In the genomic region with DNA sequence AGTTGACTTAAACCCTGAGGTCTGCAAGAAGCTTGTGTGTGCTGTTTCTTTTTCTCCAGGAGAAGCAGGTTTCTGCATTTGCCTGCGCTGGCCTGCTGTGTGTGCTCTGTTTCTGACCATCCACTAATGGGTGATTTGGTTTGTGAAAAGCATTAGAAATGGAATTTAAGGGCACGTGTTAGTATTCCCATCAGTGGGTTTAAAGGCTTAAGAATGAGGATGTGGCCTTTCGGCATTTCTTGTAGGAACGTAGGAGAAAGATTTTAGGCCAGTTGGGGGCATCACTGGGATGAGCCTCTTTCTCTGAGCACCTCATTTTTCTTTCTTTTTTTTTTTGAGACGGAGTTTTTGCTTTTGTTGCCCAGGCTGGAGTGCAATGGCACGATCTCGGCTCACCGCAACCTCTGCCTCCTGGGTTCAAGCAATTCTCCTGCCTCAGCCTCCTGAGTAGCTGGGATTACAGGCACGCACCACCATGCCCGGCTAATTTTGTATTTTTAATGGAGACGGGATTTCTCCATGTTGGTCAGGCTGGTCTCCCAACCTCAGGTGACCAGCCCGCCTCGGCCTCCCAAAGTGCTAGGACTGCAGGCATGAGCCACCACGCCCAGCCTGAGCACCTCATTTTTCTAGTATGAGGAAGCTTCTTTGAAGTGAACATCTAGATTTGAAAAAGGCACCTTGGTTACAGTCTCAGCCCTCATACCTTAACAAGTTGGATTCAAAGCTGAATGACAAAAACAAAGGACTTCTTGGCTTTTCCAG, we compare ENCODE assay signal across 26 cellular contexts.
DNase-seq lines count a peak whose midpoint lies in the region; ATAC-seq and TF ChIP-seq lines count a peak whose summit lies in the region.
"Had no signal": no experiment of that assay in that cellular context is flagged by ENCODE, and none has a peak within 500 bp of the region (broad histone marks: within the 10 kb centered on the region; RNA-seq: fewer than 3 reads in every experiment).

No MANE protein-coding gene starts in this region.

- DNase-seq in HFFc6 = no peak
- DNase-seq in mesenchymal stem cell = no peak
- no peak for DNase-seq in smooth muscle cell (lab: John Stamatoyannopoulos, UW; ENCODE audit: unreplicated experiment)
- no peak for DNase-seq in GM19240 (ENCODE audit: insufficient read length, low spot score)
- no peak for DNase-seq in HK-2 (ENCODE audit: unreplicated experiment)
- DNase-seq: activated CD4-positive, alpha-beta T cell treated with anti-CD3 and anti-CD28 coated beads, Interleukin-2, amount 50 U/mL, for 1 hour; activated CD4-positive, CD25-positive, alpha-beta regulatory T cell; activated gamma-delta T cell; activated naive CD8-positive, alpha-beta T cell treated with anti-CD3 and anti-CD28 coated beads, Interleukin-2, amount 50 U/mL, for 24 hours; activated T-cell treated with anti-CD3 and anti-CD28 coated beads, Interleukin-2, amount 50 U/mL, for 1 hour; dermis blood vessel endothelial cell; DMS79 treated with DMSO at 0.1 percent for 48 hours; GOT3; hypothalamus; KBM-7; left colon; NCI-H1105; NCI-H187; NCI-H2171 had no signal

- H3K36me3 ChIP-seq in mesenchymal stem cell (ENCODE audit: control insufficient read depth in 1 of 2, insufficient read depth in 2 of 2, low read depth in 1 of 2, low read length in 2 of 2) (peaks cover 11 to 53% of the 10 kb centered on the region in 2 experiments), smooth muscle cell (ENCODE audit: low read depth) (no peaks in the 10 kb centered on the region)

- H4K8ac ChIP-seq in mesenchymal stem cell (ENCODE audit: low read length) = no peak overlapping the region

- H3K4ac ChIP-seq in mesenchymal stem cell (ENCODE audit: low read depth in 1 of 2, low read length in 2 of 2) = no peak overlapping the region

- no peak overlapping the region for H3K14ac ChIP-seq in mesenchymal stem cell (ENCODE audit: low read length in 2 of 2)

- no peak overlapping the region for H3K18ac ChIP-seq in mesenchymal stem cell (ENCODE audit: low read depth in 1 of 2, low read length in 2 of 2)

- no peak overlapping the region for H2AFZ ChIP-seq in mesenchymal stem cell (ENCODE audit: low read depth, low read length)
- no peak overlapping the region for H2AFZ ChIP-seq in smooth muscle cell (ENCODE audit: low read depth)

- peak overlapping the region; percentile 79 for H2AK5ac ChIP-seq in mesenchymal stem cell (ENCODE audit: low read length, severe bottlenecking)

- H4K20me1 ChIP-seq in smooth muscle cell (ENCODE audit: low read depth) = peaks cover 10% of the 10 kb centered on the region

- H3K4me2 ChIP-seq in mesenchymal stem cell (ENCODE audit: low read length, poor library complexity, severe bottlenecking) (no peak overlapping the region), smooth muscle cell (peak overlapping the region; percentile 59)

- H3K27me3 Mint-ChIP-seq in HFFc6 (ENCODE audit: insufficient read depth) (no peaks in the 10 kb centered on the region; the same call in 1 of the 2 replicates), brain (no peaks in the 10 kb centered on the region)
- H3K27me3 Mint-ChIP-seq: activated naive CD8-positive, alpha-beta T cell treated with anti-CD3 and anti-CD28 coated beads, Interleukin-2, amount 50 U/mL, for 24 hours; stimulated activated memory B cell treated with anti-CD40 and anti-IgM and Interleukin-4, amounts not matched to agents 10 μg/mL and 1 μg/mL and 100 μg/mL, for 72 hours had no signal

- no peaks in the 10 kb centered on the region for H3K36me3 Mint-ChIP-seq in HFFc6 (ENCODE audit: low read depth)
- H3K36me3 Mint-ChIP-seq in brain = peaks cover 12% of the 10 kb centered on the region

- H2BK12ac ChIP-seq in mesenchymal stem cell (ENCODE audit: low read length in 2 of 2) = no peak overlapping the region

- no peak for ATAC-seq in GM18517 (IDR thresholded peaks at IDR 0.05; ENCODE audit: unreplicated experiment)
- no peak for ATAC-seq in GM18511 (IDR thresholded peaks at IDR 0.05; ENCODE audit: unreplicated experiment)
- ATAC-seq: activated naive CD8-positive, alpha-beta T cell treated with anti-CD3 and anti-CD28 coated beads, Interleukin-2, amount 50 U/mL, for 24 hours; left colon; stimulated activated memory B cell treated with anti-CD40 and anti-IgM and Interleukin-4, amounts not matched to agents 10 μg/mL and 1 μg/mL and 100 μg/mL, for 72 hours had no signal

- H3K9me3 ChIP-seq in mesenchymal stem cell (ENCODE audit: control insufficient read depth, low read length) (no peaks in the 10 kb centered on the region), smooth muscle cell (replicated peaks; ENCODE audit: low read depth) (no peaks in the 10 kb centered on the region)
- H3K9me3 ChIP-seq: BLaER1 treated with 17β-estradiol and CSF1 and Interleukin-3, amounts not matched to agents 10 nM and 100 nM; body of pancreas; neutrophil had no signal

- peaks cover 26% of the 10 kb centered on the region for H3K4me1 ChIP-seq in mesenchymal stem cell (ENCODE audit: control insufficient read depth, insufficient read depth, low read depth, low read length)
- H3K4me1 ChIP-seq in smooth muscle cell (ENCODE audit: low read depth) = peaks cover 14% of the 10 kb centered on the region

- no peak overlapping the region for H2BK120ac ChIP-seq in mesenchymal stem cell (ENCODE audit: low read depth, low read length)

- H3K4me1 Mint-ChIP-seq in HFFc6 (ENCODE audit: low read depth) (peaks cover 36% of the 10 kb centered on the region), brain (peaks cover 27% of the 10 kb centered on the region)

- H3K4me3 ChIP-seq in mesenchymal stem cell (ENCODE audit: insufficient read depth in 1 of 2, low read depth in 1 of 2, low read length in 2 of 2) (no peak overlapping the region), smooth muscle cell (no peak overlapping the region)
- H3K4me3 ChIP-seq: BLaER1 treated with 17β-estradiol and CSF1 and Interleukin-3, amounts not matched to agents 10 nM and 100 nM; body of pancreas had no signal

- H3K27me3 ChIP-seq in mesenchymal stem cell (ENCODE audit: control insufficient read depth in 1 of 2, insufficient read depth in 1 of 2, low read length in 2 of 2) (no peaks in the 10 kb centered on the region), smooth muscle cell (ENCODE audit: low read depth) (no peaks in the 10 kb centered on the region)
- H3K27me3 ChIP-seq: body of pancreas, neutrophil had no signal

- H3K27ac Mint-ChIP-seq in HFFc6 (peak overlapping the region; percentile 98), brain (peak overlapping the region in 4 of 5 experiments; percentile 18 to 76 (median 44))
- H3K27ac Mint-ChIP-seq: activated naive CD8-positive, alpha-beta T cell treated with anti-CD3 and anti-CD28 coated beads, Interleukin-2, amount 50 U/mL, for 24 hours; stimulated activated memory B cell treated with anti-CD40 and anti-IgM and Interleukin-4, amounts not matched to agents 10 μg/mL and 1 μg/mL and 100 μg/mL, for 72 hours had no signal

- 95% methylated on average over 13 of the region's 14 CpGs for WGBS in mesenchymal stem cell
- 73% methylated on average over 11 of the region's 14 CpGs for WGBS in smooth muscle cell (ENCODE audit: low lambda C conversion rate)

- H3K9ac ChIP-seq in mesenchymal stem cell (ENCODE audit: low read length) (peak overlapping the region; percentile 72), smooth muscle cell (ENCODE audit: low read depth) (no peak overlapping the region)

- peaks cover 9% of the 10 kb centered on the region for H3F3A ChIP-seq in smooth muscle cell (ENCODE audit: low read depth)

- H2BK5ac ChIP-seq in mesenchymal stem cell (ENCODE audit: low read depth, low read length, poor library complexity, severe bottlenecking) = no peak overlapping the region

- H3K79me1 ChIP-seq in mesenchymal stem cell (replicated peaks; ENCODE audit: low read length, poor library complexity, severe bottlenecking) = peaks cover 33% of the 10 kb centered on the region

- no peak overlapping the region for H2BK15ac ChIP-seq in mesenchymal stem cell (ENCODE audit: low read depth, poor library complexity, severe bottlenecking)

- H3K4me3 Mint-ChIP-seq in HFFc6 = no peak overlapping the region
- no peak overlapping the region for H3K4me3 Mint-ChIP-seq in brain
- H3K4me3 Mint-ChIP-seq: activated naive CD8-positive, alpha-beta T cell treated with anti-CD3 and anti-CD28 coated beads, Interleukin-2, amount 50 U/mL, for 24 hours; stimulated activated memory B cell treated with anti-CD40 and anti-IgM and Interleukin-4, amounts not matched to agents 10 μg/mL and 1 μg/mL and 100 μg/mL, for 72 hours had no signal

- no peak for TF ChIP-seq CTCF in HFFc6 (IDR thresholded peaks at IDR 0.05)
- TF ChIP-seq CTCF in brain (conservative IDR thresholded peaks at IDR 0.05) = no peak
- no peak for TF ChIP-seq CTCF in smooth muscle cell (IDR thresholded peaks at IDR 0.05; ENCODE audit: borderline replicate concordance, insufficient read depth, poor library complexity, severe bottlenecking)

- no peaks in the 10 kb centered on the region for H3K79me2 ChIP-seq in smooth muscle cell (ENCODE audit: low read depth)

- no peak overlapping the region for H3K23ac ChIP-seq in mesenchymal stem cell (ENCODE audit: low read length in 2 of 2)

- no peaks in the 10 kb centered on the region for H3K9me3 Mint-ChIP-seq in HFFc6
- H3K9me3 Mint-ChIP-seq in brain = no peaks in the 10 kb centered on the region
- H3K9me3 Mint-ChIP-seq: activated naive CD8-positive, alpha-beta T cell treated with anti-CD3 and anti-CD28 coated beads, Interleukin-2, amount 50 U/mL, for 24 hours; stimulated activated memory B cell treated with anti-CD40 and anti-IgM and Interleukin-4, amounts not matched to agents 10 μg/mL and 1 μg/mL and 100 μg/mL, for 72 hours had no signal

- H3K27ac ChIP-seq in mesenchymal stem cell (ENCODE audit: low read length, poor library complexity, severe bottlenecking) (peak overlapping the region; percentile 78), smooth muscle cell (ENCODE audit: low read depth) (peak overlapping the region; percentile 82)
- H3K27ac ChIP-seq: body of pancreas, neutrophil had no signal

- H4K91ac ChIP-seq in mesenchymal stem cell (ENCODE audit: low read length) = no peak overlapping the region
